In the genomic region with DNA sequence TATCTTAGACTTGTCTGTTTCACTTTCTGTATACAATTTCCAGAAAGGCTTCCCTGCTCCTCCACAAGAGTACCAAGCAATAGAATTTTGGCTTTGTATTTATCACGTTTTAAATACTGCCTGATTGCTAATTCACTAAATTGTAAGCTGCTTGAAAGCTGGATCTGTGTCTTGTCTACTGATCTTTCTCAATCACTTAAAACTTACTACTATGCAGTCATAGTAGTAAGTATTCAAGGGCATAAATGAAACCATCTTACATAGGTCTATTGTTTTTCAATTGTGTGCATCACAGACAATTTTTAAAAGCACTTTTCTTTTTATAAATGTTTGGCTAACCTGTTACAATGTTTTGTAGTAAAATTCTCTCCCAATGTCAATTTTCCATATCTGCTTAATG, we compare ENCODE assay signal across 1 cellular context.
TF ChIP-seq lines count a peak whose summit lies in the region.

No MANE protein-coding gene starts in this region.

TF ChIP-seq in SK-N-SH, 30 proteins besides CTCF, POLR2A, EP300 and RAD21 (continued from another document):
- TF ChIP-seq RFX5 (IDR thresholded peaks at IDR 0.05; ENCODE audit: low read length) (no peak), YY1 (IDR thresholded peaks at IDR 0.05; ENCODE audit: low read depth) (no peak), SMC3 (IDR thresholded peaks at IDR 0.05; ENCODE audit: low read depth, low read length) (no peak), NRF1 (IDR thresholded peaks at IDR 0.05; ENCODE audit: low read depth, low read length) (no peak), POLR2AphosphoS5 (IDR thresholded peaks at IDR 0.05; ENCODE audit: low read depth, low read length) (no peak), REST (IDR thresholded peaks at IDR 0.05; ENCODE audit: low read depth, low read length) (no peak), RXRA (IDR thresholded peaks at IDR 0.05; ENCODE audit: borderline replicate concordance, low read depth) (no peak), TAF1 (IDR thresholded peaks at IDR 0.05; ENCODE audit: borderline replicate concordance, low read depth, low read length) (no peak), FOSL2 (IDR thresholded peaks at IDR 0.05; ENCODE audit: borderline replicate concordance, low read depth) (no peak), TCF12 (IDR thresholded peaks at IDR 0.05) (no peak), NFIC (IDR thresholded peaks at IDR 0.05; ENCODE audit: borderline replicate concordance) (no peak)
- TF ChIP-seq, protein P1, sequence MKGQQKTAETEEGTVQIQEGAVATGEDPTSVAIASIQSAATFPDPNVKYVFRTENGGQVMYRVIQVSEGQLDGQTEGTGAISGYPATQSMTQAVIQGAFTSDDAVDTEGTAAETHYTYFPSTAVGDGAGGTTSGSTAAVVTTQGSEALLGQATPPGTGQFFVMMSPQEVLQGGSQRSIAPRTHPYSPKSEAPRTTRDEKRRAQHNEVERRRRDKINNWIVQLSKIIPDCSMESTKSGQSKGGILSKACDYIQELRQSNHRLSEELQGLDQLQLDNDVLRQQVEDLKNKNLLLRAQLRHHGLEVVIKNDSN (IDR thresholded peaks at IDR 0.05; ENCODE audit: borderline replicate concordance, low read depth), result no peak
- TF ChIP-seq, protein P2, sequence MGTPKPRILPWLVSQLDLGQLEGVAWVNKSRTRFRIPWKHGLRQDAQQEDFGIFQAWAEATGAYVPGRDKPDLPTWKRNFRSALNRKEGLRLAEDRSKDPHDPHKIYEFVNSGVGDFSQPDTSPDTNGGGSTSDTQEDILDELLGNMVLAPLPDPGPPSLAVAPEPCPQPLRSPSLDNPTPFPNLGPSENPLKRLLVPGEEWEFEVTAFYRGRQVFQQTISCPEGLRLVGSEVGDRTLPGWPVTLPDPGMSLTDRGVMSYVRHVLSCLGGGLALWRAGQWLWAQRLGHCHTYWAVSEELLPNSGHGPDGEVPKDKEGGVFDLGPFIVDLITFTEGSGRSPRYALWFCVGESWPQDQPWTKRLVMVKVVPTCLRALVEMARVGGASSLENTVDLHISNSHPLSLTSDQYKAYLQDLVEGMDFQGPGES (IDR thresholded peaks at IDR 0.05; ENCODE audit: low read depth, low read length), result no peak
TF ChIP-seq in SK-N-SH: peak in this region for 0.
